In the genomic region with DNA sequence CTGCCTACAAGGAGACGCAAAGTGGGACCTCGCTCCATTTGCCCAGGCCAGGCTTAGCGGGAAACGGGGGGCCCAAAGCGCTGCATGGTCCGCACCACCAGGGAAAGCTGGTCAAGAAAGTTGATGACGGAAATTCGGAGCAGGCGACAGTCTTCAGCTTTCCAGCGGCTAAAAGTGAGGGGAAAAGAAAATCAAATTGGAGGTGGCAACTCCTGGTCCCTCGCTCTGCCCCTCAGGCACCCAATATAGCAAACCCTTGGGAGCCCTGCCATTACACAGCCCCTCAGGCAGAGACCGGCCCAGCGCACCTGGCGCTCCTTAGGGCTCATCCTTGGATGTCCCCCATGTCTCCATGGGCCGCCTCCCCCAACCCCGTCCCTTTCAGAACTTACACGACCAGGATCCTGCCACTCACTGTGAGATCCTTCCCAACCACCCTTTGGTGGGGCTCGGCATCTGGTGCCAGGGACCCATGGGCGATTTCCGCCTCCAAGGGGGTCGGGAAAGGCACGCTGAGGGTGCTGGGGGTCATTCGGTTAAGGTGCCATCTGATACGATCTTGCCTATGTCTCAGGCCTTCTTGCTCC, we compare ENCODE assay signal across 8 cellular contexts. TPM values are rescaled to one million over a fixed set of nuclear protein-coding genes. Genes with fewer than 3 reads are reported as not detected.
DNase-seq lines count a peak whose midpoint lies in the region; ATAC-seq, FAIRE-seq and TF ChIP-seq lines count a peak whose summit lies in the region.

No MANE protein-coding gene starts in this region.

- H3K4me1 ChIP-seq in astrocyte (ENCODE audit: insufficient read depth, low read length) (no peaks in the 10 kb centered on the region), lung (ENCODE audit: control insufficient read depth in 2 of 2, insufficient read depth in 2 of 2, low read length in 2 of 2) (no peaks in the 10 kb centered on the region), urinary bladder (ENCODE audit: insufficient read depth) (no peaks in the 10 kb centered on the region)

- peak overlapping the region; percentile 82 for H3K4me3 Mint-ChIP-seq in activated naive CD4-positive, alpha-beta T cell treated with anti-CD3 and anti-CD28 coated beads, Interleukin-2, amount 10 ng/mL, durations not matched to agents 7 days and 5 days
- peak overlapping the region; percentile 83 for H3K4me3 Mint-ChIP-seq in astrocyte (ENCODE audit: unreplicated experiment)

- H3K4me1 Mint-ChIP-seq in activated naive CD4-positive, alpha-beta T cell treated with anti-CD3 and anti-CD28 coated beads, Interleukin-2, amount 10 ng/mL, durations not matched to agents 7 days and 5 days: peaks cover 35% of the 10 kb centered on the region
- H3K4me1 Mint-ChIP-seq in astrocyte (ENCODE audit: low read depth, unreplicated experiment): no peaks in the 10 kb centered on the region

- peak overlapping the region; percentile 89 for H3K4me2 ChIP-seq in astrocyte (ENCODE audit: low read length)

- H4K20me1 ChIP-seq in astrocyte (ENCODE audit: insufficient read depth, low read length): peaks cover 3% of the 10 kb centered on the region

- H3K4me3 ChIP-seq in astrocyte (ENCODE audit: insufficient read depth, low read depth, low read length) (peak overlapping the region; percentile 50), lung (peak overlapping the region; percentile 17), urinary bladder (ENCODE audit: low read depth, low read length) (peak overlapping the region; percentile 51)

- H3K9me3 ChIP-seq in astrocyte (ENCODE audit: insufficient read depth, low read depth, low read length): no peaks in the 10 kb centered on the region
- peaks cover 0 to 2% of the 10 kb centered on the region in 2 donors for H3K9me3 ChIP-seq in lung (ENCODE audit: control insufficient read depth in 2 of 2, insufficient read depth in 1 of 2, low read length in 1 of 2)

- peak overlapping the region; percentile 33 for H3K27ac ChIP-seq in astrocyte (ENCODE audit: low read depth, low read length)
- no peak overlapping the region for H3K27ac ChIP-seq in lung (ENCODE audit: low read depth in 1 of 2, low read length in 1 of 2)
- H3K27ac ChIP-seq in urinary bladder (ENCODE audit: low read depth): peak overlapping the region; percentile 50

- ATAC-seq in lung (ENCODE audit: insufficient read depth, low FRiP score) (no peak), GM21360 (IDR thresholded peaks at IDR 0.05; ENCODE audit: unreplicated experiment) (no peak), GM18519 (IDR thresholded peaks at IDR 0.05; ENCODE audit: low FRiP score, unreplicated experiment) (no peak)

- no peaks in the 10 kb centered on the region for H3K79me2 ChIP-seq in astrocyte (ENCODE audit: insufficient read depth, low read length)

- CTCF ChIA-PET in activated naive CD4-positive, alpha-beta T cell treated with anti-CD3 and anti-CD28 coated beads, Interleukin-2, amount 10 ng/mL, durations not matched to agents 7 days and 5 days (lab: Charles Lee): no interaction called here

- peak overlapping the region; percentile 87 for H3K27ac Mint-ChIP-seq in activated naive CD4-positive, alpha-beta T cell treated with anti-CD3 and anti-CD28 coated beads, Interleukin-2, amount 10 ng/mL, durations not matched to agents 7 days and 5 days
- peak overlapping the region; percentile 77 for H3K27ac Mint-ChIP-seq in astrocyte (ENCODE audit: unreplicated experiment)

- H3K9ac ChIP-seq in astrocyte (ENCODE audit: low read length): peak overlapping the region; percentile 64

- peaks cover 7% of the 10 kb centered on the region for H3K36me3 Mint-ChIP-seq in activated naive CD4-positive, alpha-beta T cell treated with anti-CD3 and anti-CD28 coated beads, Interleukin-2, amount 10 ng/mL, durations not matched to agents 7 days and 5 days
- H3K36me3 Mint-ChIP-seq in astrocyte (ENCODE audit: low read depth, unreplicated experiment): peaks cover 4% of the 10 kb centered on the region

- H3K36me3 ChIP-seq in astrocyte (ENCODE audit: insufficient read depth, low read length) (no peaks in the 10 kb centered on the region), lung (ENCODE audit: control insufficient read depth in 2 of 2, insufficient read depth in 2 of 2, low read length in 2 of 2) (no peaks in the 10 kb centered on the region), urinary bladder (ENCODE audit: insufficient read depth) (no peaks in the 10 kb centered on the region)

- no peak overlapping the region for H2AFZ ChIP-seq in astrocyte (ENCODE audit: low read depth, low read length)

- no peaks in the 10 kb centered on the region for H3K27me3 Mint-ChIP-seq in activated naive CD4-positive, alpha-beta T cell treated with anti-CD3 and anti-CD28 coated beads, Interleukin-2, amount 10 ng/mL, durations not matched to agents 7 days and 5 days
- H3K27me3 Mint-ChIP-seq in astrocyte (ENCODE audit: low read depth, unreplicated experiment): no peaks in the 10 kb centered on the region

- no peaks in the 10 kb centered on the region for H3K27me3 ChIP-seq in astrocyte (ENCODE audit: insufficient read depth, low read length)
- H3K27me3 ChIP-seq in lung (ENCODE audit: control insufficient read depth, insufficient read depth): no peaks in the 10 kb centered on the region

- no peak for DNase-seq in activated naive CD4-positive, alpha-beta T cell treated with anti-CD3 and anti-CD28 coated beads, Interleukin-2, amount 10 ng/mL, durations not matched to agents 7 days and 5 days
- no peak for DNase-seq in activated naive CD4-positive, alpha-beta T cell (lab: John Stamatoyannopoulos, UW)
- DNase-seq in astrocyte (ENCODE audit: low read depth) (no peak), lung (ENCODE audit: low spot score) (no peak), NCI-H1048 (lab: John Stamatoyannopoulos, UW) (no peak)

- no peak for TF ChIP-seq CTCF in astrocyte (IDR thresholded peaks at IDR 0.05; ENCODE audit: insufficient read depth, low read depth, low read length)
- no peak for TF ChIP-seq CTCF in lung (IDR thresholded peaks at IDR 0.05; ENCODE audit: control extremely low read depth, extremely low read depth)

- FAIRE-seq in astrocyte (lab: Jason Lieb, UNC): no peak

- 70 to 72% methylated on average over 15 to 24 of the region's 24 CpGs for WGBS in lung, 2 donors
- WGBS in urinary bladder: 51% methylated on average over 24 of the region's 24 CpGs

- no peaks in the 10 kb centered on the region for H3K9me3 Mint-ChIP-seq in activated naive CD4-positive, alpha-beta T cell treated with anti-CD3 and anti-CD28 coated beads, Interleukin-2, amount 10 ng/mL, durations not matched to agents 7 days and 5 days
- no peaks in the 10 kb centered on the region for H3K9me3 Mint-ChIP-seq in astrocyte (ENCODE audit: unreplicated experiment)

RNA-seq across cellular contexts. Expression of gene LAGE3, which starts 1.1 kb away (rescaled TPM):
- total RNA-seq in astrocyte: 20.0 and 20.1 TPM in 2 replicates
- total RNA-seq in lung: 10 to 100 TPM; 10.3 to 26.4 TPM
- 10 to 100 TPM; 21.5 to 32.0 TPM for polyA plus RNA-seq in lung
- total RNA-seq in urinary bladder: 7.7 TPM
- 33.0 TPM for polyA plus RNA-seq in urinary bladder

RNA-seq across cellular contexts. Expression of gene UBL4A, which starts 8.4 kb away (rescaled TPM):
- total RNA-seq in astrocyte (25.8 and 26.2 TPM in 2 replicates), lung (10 to 100 TPM; 22.9 to 38.2 TPM), urinary bladder (20.4 TPM)
- polyA plus RNA-seq in lung (10 to 100 TPM; 21.3 to 39.6 TPM), urinary bladder (49.9 TPM)

RNA-seq across cellular contexts. Expression of gene SLC10A3, which starts 12.4 kb away (rescaled TPM):
- 24.4 and 27.3 TPM in 2 replicates for total RNA-seq in astrocyte
- total RNA-seq in lung: 10 to 100 TPM; 11.1 to 30.9 TPM
- 10 to 100 TPM; 27.3 to 33.0 TPM for polyA plus RNA-seq in lung
- 7.9 TPM for total RNA-seq in urinary bladder
- 55.2 TPM for polyA plus RNA-seq in urinary bladder

RNA-seq across cellular contexts. Expression of gene PLXNA3, which starts 19.9 kb away (rescaled TPM):
- total RNA-seq in astrocyte (117 and 149 TPM in 2 replicates), lung (10 to 100 TPM; 17.3 to 61.1 TPM), urinary bladder (17.3 TPM)
- polyA plus RNA-seq in lung (10 to 100 TPM; 10.2 to 16.1 TPM), urinary bladder (10.1 TPM)

RNA-seq across cellular contexts. Expression of gene FAM50A, which starts 34.0 kb away (rescaled TPM):
- 88.0 and 100.0 TPM in 2 replicates for total RNA-seq in astrocyte
- total RNA-seq in lung: 10 to 100 TPM; 23.4 to 74.4 TPM
- 100 to 1,000 TPM; 106 to 202 TPM for polyA plus RNA-seq in lung
- total RNA-seq in urinary bladder: 14.9 TPM
- polyA plus RNA-seq in urinary bladder: 81.9 TPM

Comparison
In these comparisons a context has a peak if more than half of its experiments do, and no peak if none do; other contexts are left out.
1. H3K27ac ChIP-seq: peak in astrocyte (single experiment) and urinary bladder (single experiment); none in lung (0 of 2).
2. Peak in every context shown above with its lines, with median percentiles within 50 percentile points of each other: H3K4me3 ChIP-seq.